Comparison of ENCODE assay signal across 1 cellular context in the genomic region with DNA sequence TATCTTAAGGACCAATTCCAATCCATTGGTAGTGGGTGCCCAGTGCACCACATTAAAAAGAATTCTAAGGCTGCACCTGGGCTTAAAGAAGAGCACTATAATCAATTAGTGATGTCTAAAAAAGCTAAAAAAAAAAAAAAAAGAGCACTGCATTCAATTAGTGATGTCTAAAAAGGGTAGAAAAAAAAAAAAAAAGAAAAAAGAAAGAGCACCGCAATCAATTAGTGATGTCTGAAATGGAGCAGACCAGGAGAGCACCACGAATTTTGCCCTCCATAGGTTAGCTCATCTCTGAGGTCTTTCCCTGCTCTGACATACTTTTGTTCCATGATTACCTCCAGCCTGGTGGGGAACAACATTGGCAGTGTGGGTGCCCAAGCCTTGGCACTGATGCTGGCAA.
TF ChIP-seq lines count a peak whose summit lies in the region.

No MANE protein-coding gene starts in this region.

TF ChIP-seq in K562, 482 proteins besides CTCF, POLR2A, EP300 and RAD21:
- peak; percentile 86 for TF ChIP-seq ZBTB17 (CRISPR knock-in tag; IDR thresholded peaks at IDR 0.05)
- TF ChIP-seq, protein P1, sequence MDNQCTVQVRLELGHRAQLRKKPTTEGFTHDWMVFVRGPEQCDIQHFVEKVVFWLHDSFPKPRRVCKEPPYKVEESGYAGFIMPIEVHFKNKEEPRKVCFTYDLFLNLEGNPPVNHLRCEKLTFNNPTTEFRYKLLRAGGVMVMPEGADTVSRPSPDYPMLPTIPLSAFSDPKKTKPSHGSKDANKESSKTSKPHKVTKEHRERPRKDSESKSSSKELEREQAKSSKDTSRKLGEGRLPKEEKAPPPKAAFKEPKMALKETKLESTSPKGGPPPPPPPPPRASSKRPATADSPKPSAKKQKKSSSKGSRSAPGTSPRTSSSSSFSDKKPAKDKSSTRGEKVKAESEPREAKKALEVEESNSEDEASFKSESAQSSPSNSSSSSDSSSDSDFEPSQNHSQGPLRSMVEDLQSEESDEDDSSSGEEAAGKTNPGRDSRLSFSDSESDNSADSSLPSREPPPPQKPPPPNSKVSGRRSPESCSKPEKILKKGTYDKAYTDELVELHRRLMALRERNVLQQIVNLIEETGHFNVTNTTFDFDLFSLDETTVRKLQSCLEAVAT (IDR thresholded peaks at IDR 0.05) = peak in 1 of 2 experiments; percentile 82; a peak in 2 of 4 replicates
- TF ChIP-seq IRF2 (CRISPR knock-in tag; IDR thresholded peaks at IDR 0.05) = no peak
- TF ChIP-seq TEAD1 (CRISPR knock-in tag; IDR thresholded peaks at IDR 0.05) = no peak
- TF ChIP-seq ZNF384 (IDR thresholded peaks at IDR 0.05; ENCODE audit: low read depth, low read length) = peak; percentile 85
- TF ChIP-seq HIVEP1 (CRISPR knock-in tag; IDR thresholded peaks at IDR 0.05) = no peak
- TF ChIP-seq, protein P2, sequence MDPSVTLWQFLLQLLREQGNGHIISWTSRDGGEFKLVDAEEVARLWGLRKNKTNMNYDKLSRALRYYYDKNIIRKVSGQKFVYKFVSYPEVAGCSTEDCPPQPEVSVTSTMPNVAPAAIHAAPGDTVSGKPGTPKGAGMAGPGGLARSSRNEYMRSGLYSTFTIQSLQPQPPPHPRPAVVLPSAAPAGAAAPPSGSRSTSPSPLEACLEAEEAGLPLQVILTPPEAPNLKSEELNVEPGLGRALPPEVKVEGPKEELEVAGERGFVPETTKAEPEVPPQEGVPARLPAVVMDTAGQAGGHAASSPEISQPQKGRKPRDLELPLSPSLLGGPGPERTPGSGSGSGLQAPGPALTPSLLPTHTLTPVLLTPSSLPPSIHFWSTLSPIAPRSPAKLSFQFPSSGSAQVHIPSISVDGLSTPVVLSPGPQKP (CRISPR knock-in tag; IDR thresholded peaks at IDR 0.05) = no peak
- TF ChIP-seq TAF7 (tag; IDR thresholded peaks at IDR 0.05) = no peak
